20 cellular contexts compared by ENCODE assay signal in genomic region chr2:1564506-1564905, GRCh38.
DNase-seq lines count a peak whose midpoint lies in the region; ATAC-seq and FAIRE-seq lines count a peak whose summit lies in the region.
"Had no signal": no experiment of that assay in that cellular context is flagged by ENCODE, and none has a peak within 500 bp of the region (broad histone marks: within the 10 kb centered on the region; RNA-seq: fewer than 3 reads in every experiment).

No MANE protein-coding gene starts in this region.

- H3K4me1 Mint-ChIP-seq in T-helper 17 cell, result peaks cover 16% of the 10 kb centered on the region
- H3K4me1 Mint-ChIP-seq: memory B cell, neural crest cell had no signal

- FAIRE-seq in GM19239 (lab: Jason Lieb, UNC), result no peak

- H3K9me3 ChIP-seq in T-helper 17 cell (ENCODE audit: control insufficient read depth, low read length, poor library complexity, severe bottlenecking), result no peaks in the 10 kb centered on the region
- H3K9me3 ChIP-seq: MG63, SJSA1, thoracic aorta had no signal

- intact Hi-C loops in cardiac septum (cut with DNase I) (no loop called here), Right ventricle myocardium superior (cut with DNase I) (no loop called here), left cardiac atrium (cut with DNase I) (no loop called here)

- no peak for ATAC-seq in Right ventricle myocardium superior (ENCODE audit: poor library complexity)
- ATAC-seq in T-helper 17 cell, result peak; percentile 47
- peak in 1 of 2 donors; percentile 64 for ATAC-seq in left cardiac atrium
- no peak for ATAC-seq in HG02610 (IDR thresholded peaks at IDR 0.05; ENCODE audit: unreplicated experiment)

- H3K4me3 Mint-ChIP-seq in T-helper 17 cell, result peak overlapping the region; percentile 64
- H3K4me3 Mint-ChIP-seq: H9, memory B cell, neural crest cell had no signal

- H3K36me3 Mint-ChIP-seq in T-helper 17 cell (ENCODE audit: low read depth), result peaks cover 2% of the 10 kb centered on the region
- H3K36me3 Mint-ChIP-seq: memory B cell had no signal

- peaks cover 15% of the 10 kb centered on the region for H3K27me3 Mint-ChIP-seq in T-helper 17 cell

- DNase-seq in cardiac septum (ENCODE audit: low spot score), result peak; percentile 75
- DNase-seq in Right ventricle myocardium superior, result no peak
- no peak for DNase-seq in T-helper 17 cell
- peak; percentile 62 for DNase-seq in left cardiac atrium
- DNase-seq in stimulated activated CD8-positive, alpha-beta memory T cell treated with anti-CD3 and anti-CD28 coated beads, Interleukin-4, amount 100 ng/mL, for 48 hours, result peak; percentile 41
- DNase-seq in NOMO-1 treated with dmso at 0.1 percent for 144 hours (lab: John Stamatoyannopoulos, UW; ENCODE audit: unreplicated experiment), result no peak
- no peak for DNase-seq in GM19239 (ENCODE audit: insufficient read length, low spot score)
- DNase-seq: AML-193; brain microvascular endothelial cell; DMS 273 treated with DMSO at 0.1 percent for 48 hours; H9; MG63; NCI-H2029; NCI-H510A; stimulated activated CD4-positive, alpha-beta T cell treated with anti-CD3 and anti-CD28 coated beads, Interleukin-2, amount 100 ng/mL, for 48 hours had no signal

- peak overlapping the region; percentile 69 for H3K27ac Mint-ChIP-seq in T-helper 17 cell
- H3K27ac Mint-ChIP-seq: memory B cell had no signal

Comparison
In these comparisons a context has a peak if more than half of its experiments do, and no peak if none do; other contexts are left out.
1. DNase-seq: peak in cardiac septum (single experiment), left cardiac atrium (single experiment) and stimulated activated CD8-positive, alpha-beta memory T cell treated with anti-CD3 and anti-CD28 coated beads, Interleukin-4, amount 100 ng/mL, for 48 hours (single experiment); none in Right ventricle myocardium superior (single experiment), T-helper 17 cell (0 of 3), NOMO-1 treated with dmso at 0.1 percent for 144 hours (single experiment) and GM19239 (single experiment).